In the genomic region with DNA sequence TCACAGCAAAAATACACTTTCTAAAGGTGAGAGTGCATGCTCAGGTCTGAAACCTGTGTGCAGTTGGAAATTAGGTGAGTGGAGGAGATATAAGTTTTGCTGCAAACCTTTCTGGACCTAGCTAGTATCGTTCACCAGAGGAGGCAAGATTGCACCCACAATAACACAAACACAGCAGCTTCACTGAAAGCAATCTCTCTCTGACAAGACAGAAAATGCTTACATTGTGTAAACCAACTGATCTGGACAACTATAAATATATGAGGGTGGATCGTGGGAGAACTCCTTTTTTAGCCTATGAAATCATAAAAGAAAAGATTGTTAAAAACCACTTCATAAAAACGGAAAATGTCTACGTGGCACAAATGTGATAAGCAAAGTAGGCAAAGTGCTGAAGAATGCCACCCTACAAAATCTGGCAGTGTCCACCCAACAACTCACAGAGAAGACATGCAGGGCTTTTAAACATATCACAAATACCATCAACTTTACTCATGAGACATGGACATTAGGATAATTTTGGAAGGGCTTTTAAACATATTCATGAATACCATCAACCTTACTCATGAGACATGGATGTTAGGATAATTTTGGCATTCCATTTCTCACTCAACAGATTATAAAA, we compare ENCODE assay signal across 18 cellular contexts.
DNase-seq lines count a peak whose midpoint lies in the region; ATAC-seq and TF ChIP-seq lines count a peak whose summit lies in the region.
"Had no signal": no experiment of that assay in that cellular context is flagged by ENCODE, and none has a peak within 500 bp of the region (broad histone marks: within the 10 kb centered on the region; RNA-seq: fewer than 3 reads in every experiment).

No MANE protein-coding gene starts in this region.

- in situ Hi-C loops in IMR-90 (cut with MboI; ENCODE audit: low sequenced_read_pairs) = no loop called here

- intact Hi-C loops in IMR-90 (cut with micrococcal nuclease) = loop anchor here (5.0 kb wide), 1 partner anchor 74 kb away; no protein-coding TSS in a partner anchor

- H3K79me1 ChIP-seq in IMR-90 (ENCODE audit: low read depth in 1 of 2, low read length in 2 of 2) (no peaks in the 10 kb centered on the region), mesenchymal stem cell (replicated peaks; ENCODE audit: low read length, poor library complexity, severe bottlenecking) (no peaks in the 10 kb centered on the region)

- H4K8ac ChIP-seq in IMR-90 (ENCODE audit: low read depth in 2 of 2, low read length in 2 of 2) = peak overlapping the region; percentile 4 to 83; a peak in 2 of 4 replicates
- no peak overlapping the region for H4K8ac ChIP-seq in mesenchymal stem cell (ENCODE audit: low read length)

- H3K18ac ChIP-seq in IMR-90 (ENCODE audit: low read depth, low read length) = peak overlapping the region; percentile 66; the same call in 1 of the 2 replicates
- no peak overlapping the region for H3K18ac ChIP-seq in mesenchymal stem cell (ENCODE audit: low read depth in 1 of 2, low read length in 2 of 2)

- H3K4ac ChIP-seq in IMR-90 (ENCODE audit: low read depth, low read length) = peak overlapping the region; percentile 77
- no peak overlapping the region for H3K4ac ChIP-seq in mesenchymal stem cell (ENCODE audit: low read depth in 1 of 2, low read length in 2 of 2)

- CTCF ChIA-PET in IMR-90 (lab: Yijun Ruan, JAX) = no interaction called here

- no peak for TF ChIP-seq RAD21 in IMR-90 (IDR thresholded peaks at IDR 0.05; ENCODE audit: low read length)

- H3K27ac ChIP-seq in IMR-90 (ENCODE audit: insufficient read depth, low read length) (no peak overlapping the region), mesenchymal stem cell (ENCODE audit: low read length, poor library complexity, severe bottlenecking) (no peak overlapping the region)
- H3K27ac ChIP-seq: lower lobe of right lung, neutrophil, suprapubic skin, WERI-Rb-1 had no signal

- BruUV-seq in IMR-90 (replicated peaks; lab: Mats Ljungman, UMichigan) = no TSS peak

- H3K36me3 ChIP-seq in IMR-90 (ENCODE audit: control insufficient read depth, insufficient read depth, low read length) = no peaks in the 10 kb centered on the region
- no peaks in the 10 kb centered on the region for H3K36me3 ChIP-seq in mesenchymal stem cell (ENCODE audit: control insufficient read depth in 1 of 2, insufficient read depth in 2 of 2, low read depth in 1 of 2, low read length in 2 of 2)
- H3K36me3 ChIP-seq: BE2C, lower lobe of right lung, neutrophil, suprapubic skin, WERI-Rb-1 had no signal

- no peak overlapping the region for H3K4me3 ChIP-seq in AG09309 (ENCODE audit: control insufficient read depth, low read depth, low read length)
- no peak overlapping the region for H3K4me3 ChIP-seq in IMR-90 (ENCODE audit: insufficient read depth, low read depth, low read length)
- no peak overlapping the region for H3K4me3 ChIP-seq in mesenchymal stem cell (ENCODE audit: insufficient read depth in 1 of 2, low read depth in 1 of 2, low read length in 2 of 2)
- H3K4me3 ChIP-seq: lower lobe of right lung, suprapubic skin had no signal

- peak overlapping the region; percentile 93 for H2BK20ac ChIP-seq in IMR-90 (ENCODE audit: low read depth, low read length)

- H2BK15ac ChIP-seq in IMR-90 (ENCODE audit: low read depth, low read length) = peak overlapping the region; percentile 12; the same call in 1 of the 3 replicates
- no peak overlapping the region for H2BK15ac ChIP-seq in mesenchymal stem cell (ENCODE audit: low read depth, poor library complexity, severe bottlenecking)

- dilution Hi-C loops in IMR-90 (cut with HindIII; ENCODE audit: low sequenced_read_pairs, unreplicated experiment) = no loop called here

- no peak for TF ChIP-seq POLR2A in IMR-90 (IDR thresholded peaks at IDR 0.05; ENCODE audit: low read depth, low read length)

- peaks cover 5% of the 10 kb centered on the region; the same call in 1 of the 2 replicates for H3K9me1 ChIP-seq in IMR-90 (ENCODE audit: insufficient read depth, low read length)

- H3K23ac ChIP-seq in IMR-90 (ENCODE audit: low read depth, low read length) (peak overlapping the region; percentile 53; the same call in 1 of the 2 replicates), mesenchymal stem cell (ENCODE audit: low read length in 2 of 2) (no peak overlapping the region)

- no peaks in the 10 kb centered on the region for H4K20me1 ChIP-seq in IMR-90 (ENCODE audit: insufficient read depth, low read length)

- H3K14ac ChIP-seq in IMR-90 (replicated peaks; ENCODE audit: low read depth, low read length) (peak overlapping the region; percentile 65), mesenchymal stem cell (ENCODE audit: low read length in 2 of 2) (no peak overlapping the region)

- ATAC-seq in IMR-90 (ENCODE audit: low read depth) = peak; percentile 81
- ATAC-seq in HG03045 (IDR thresholded peaks at IDR 0.05; ENCODE audit: unreplicated experiment) = no peak
- ATAC-seq: lower lobe of right lung had no signal

- POLR2A ChIA-PET in IMR-90 (lab: Charles Lee; ENCODE audit: unreplicated experiment) = no interaction called here

- peak overlapping the region; percentile 38; the same call in 1 of the 2 replicates for H3K56ac ChIP-seq in IMR-90 (ENCODE audit: extremely low read depth, insufficient read depth, low read length)

- peak overlapping the region; percentile 85 for H2BK120ac ChIP-seq in IMR-90 (ENCODE audit: low read depth, low read length)
- no peak overlapping the region for H2BK120ac ChIP-seq in mesenchymal stem cell (ENCODE audit: low read depth, low read length)

- WGBS in IMR-90 (ENCODE audit: extremely low coverage in 2 of 2, insufficient read length in 1 of 2), 2 experiments = no CpG with 5 or more reads among the region's 4 CpGs
- 0% methylated on average over 1 of the region's 4 CpGs for WGBS in mesenchymal stem cell

- H2BK5ac ChIP-seq in IMR-90 (ENCODE audit: low read depth, low read length, poor library complexity, severe bottlenecking) (peak overlapping the region; percentile 58), mesenchymal stem cell (ENCODE audit: low read depth, low read length, poor library complexity, severe bottlenecking) (no peak overlapping the region)

- H4K5ac ChIP-seq in IMR-90 (ENCODE audit: low read depth, low read length) = peak overlapping the region; percentile 2; the same call in 1 of the 2 replicates

- no peak overlapping the region for H3K27ac Mint-ChIP-seq in activated T-cell treated with anti-CD3 and anti-CD28 coated beads, Interleukin-2, amount 50 U/mL, for 24 hours

- H2BK12ac ChIP-seq in mesenchymal stem cell (ENCODE audit: low read length in 2 of 2) = no peak overlapping the region

- H4K91ac ChIP-seq in IMR-90 (ENCODE audit: insufficient read depth, low read depth, low read length) (peak overlapping the region; percentile 50; the same call in 1 of the 2 replicates), mesenchymal stem cell (ENCODE audit: low read length) (no peak overlapping the region)

- H3K27me3 ChIP-seq in IMR-90 (ENCODE audit: control insufficient read depth, insufficient read depth, low read length) = no peaks in the 10 kb centered on the region
- no peaks in the 10 kb centered on the region for H3K27me3 ChIP-seq in mesenchymal stem cell (ENCODE audit: control insufficient read depth in 1 of 2, insufficient read depth in 1 of 2, low read length in 2 of 2)
- H3K27me3 ChIP-seq: BE2C, neutrophil, suprapubic skin had no signal

- H2AK9ac ChIP-seq in IMR-90 (replicated peaks; ENCODE audit: low read depth, low read length, poor library complexity) = no peak overlapping the region

- no peaks in the 10 kb centered on the region for H3K36me3 Mint-ChIP-seq in activated T-cell treated with anti-CD3 and anti-CD28 coated beads, Interleukin-2, amount 50 U/mL, for 24 hours (ENCODE audit: low read depth)

- H3K4me1 ChIP-seq in IMR-90 (ENCODE audit: control insufficient read depth, insufficient read depth, low read length) (peaks cover 6% of the 10 kb centered on the region), mesenchymal stem cell (ENCODE audit: control insufficient read depth, insufficient read depth, low read depth, low read length) (no peaks in the 10 kb centered on the region)
- H3K4me1 ChIP-seq: lower lobe of right lung, suprapubic skin had no signal

- no peak overlapping the region for H3K9ac ChIP-seq in IMR-90 (ENCODE audit: low read depth, low read length)
- H3K9ac ChIP-seq in mesenchymal stem cell (ENCODE audit: low read length) = no peak overlapping the region

- TF ChIP-seq CTCF in AG09309 (IDR thresholded peaks at IDR 0.05; ENCODE audit: control insufficient read depth, insufficient read depth, low read depth, low read length, missing control alignments) (no peak), IMR-90 (conservative IDR thresholded peaks at IDR 0.05; ENCODE audit: low read depth, low read length) (no peak)

- no peak overlapping the region for H3K4me3 Mint-ChIP-seq in activated T-cell treated with anti-CD3 and anti-CD28 coated beads, Interleukin-2, amount 50 U/mL, for 24 hours

- no peaks in the 10 kb centered on the region for H3K27me3 Mint-ChIP-seq in activated T-cell treated with anti-CD3 and anti-CD28 coated beads, Interleukin-2, amount 50 U/mL, for 24 hours

- H3K4me2 ChIP-seq in IMR-90 (ENCODE audit: low read depth, low read length) = peak overlapping the region; percentile 17
- H3K4me2 ChIP-seq in mesenchymal stem cell (ENCODE audit: low read length, poor library complexity, severe bottlenecking) = no peak overlapping the region

- H3K4me1 Mint-ChIP-seq in activated T-cell treated with anti-CD3 and anti-CD28 coated beads, Interleukin-2, amount 50 U/mL, for 24 hours (ENCODE audit: low read depth) = no peaks in the 10 kb centered on the region

- H3K9me3 ChIP-seq in IMR-90 (ENCODE audit: control insufficient read depth, insufficient read depth, low read length) (no peaks in the 10 kb centered on the region), mesenchymal stem cell (ENCODE audit: control insufficient read depth, low read length) (no peaks in the 10 kb centered on the region)
- H3K9me3 ChIP-seq: BE2C, lower lobe of right lung, neutrophil, suprapubic skin had no signal

- H3K9me3 Mint-ChIP-seq in activated T-cell treated with anti-CD3 and anti-CD28 coated beads, Interleukin-2, amount 50 U/mL, for 24 hours = peaks cover 7% of the 10 kb centered on the region

- DNase-seq in AG09309 (ENCODE audit: low read depth) = peak; percentile 79
- peak; percentile 74 for DNase-seq in IMR-90
- DNase-seq in amniotic stem cell (lab: John Stamatoyannopoulos, UW) = peak; percentile 54
- peak; percentile 59 for DNase-seq in mesenchymal stem cell
- DNase-seq in NCI-H2196 treated with DMSO at 0.1 percent for 48 hours (lab: John Stamatoyannopoulos, UW; ENCODE audit: unreplicated experiment) = no peak
- DNase-seq in activated T-cell treated with anti-CD3 and anti-CD28 coated beads, Interleukin-2, amount 50 U/mL, for 24 hours = no peak
- no peak for DNase-seq in KG1 (lab: John Stamatoyannopoulos, UW)
- DNase-seq: activated naive CD4-positive, alpha-beta T cell treated with anti-CD3 and anti-CD28 coated beads, Interleukin-2, amount 50 U/mL, for 16 hours; cerebellar nuclear complex; lower lobe of right lung; NCI-H1105; NCI-H345; stimulated activated CD4-positive, alpha-beta T cell treated with anti-CD3 and anti-CD28 coated beads, Interleukin-12 subunit alpha, Interleukin-12 subunit beta, amount 100 ng/mL, for 4 hours; WERI-Rb-1 had no signal

- H2AFZ ChIP-seq in IMR-90 (replicated peaks; ENCODE audit: low read length, poor library complexity) (peak overlapping the region; percentile 64), mesenchymal stem cell (ENCODE audit: low read depth, low read length) (no peak overlapping the region)

- H2AK5ac ChIP-seq in IMR-90 (ENCODE audit: low read depth, low read length) = no peak overlapping the region
- no peak overlapping the region for H2AK5ac ChIP-seq in mesenchymal stem cell (ENCODE audit: low read length, severe bottlenecking)

Comparison
In these comparisons a context has a peak if more than half of its experiments do, and no peak if none do; other contexts are left out.
1. DNase-seq: peak in AG09309 (single experiment), IMR-90 (single experiment), amniotic stem cell (single experiment) and mesenchymal stem cell (single experiment); none in NCI-H2196 treated with DMSO at 0.1 percent for 48 hours (single experiment), activated T-cell treated with anti-CD3 and anti-CD28 coated beads, Interleukin-2, amount 50 U/mL, for 24 hours (single experiment) and KG1 (single experiment).